20 cellular contexts compared by ENCODE assay signal in genomic region chr3:184372296-184372821, GRCh38. TPM values are rescaled to one million over a fixed set of nuclear protein-coding genes. Genes with fewer than 3 reads are reported as not detected.
"Had no signal": no experiment of that assay in that cellular context is flagged by ENCODE, and none has a peak within 500 bp of the region (broad histone marks: within the 10 kb centered on the region; RNA-seq: fewer than 3 reads in every experiment).

No MANE protein-coding gene starts in this region.

- H3K27ac ChIP-seq: foreskin keratinocyte, left lung, lower lobe of right lung, ovary, suprapubic skin, tibial artery had no signal

- H3K36me3 ChIP-seq: ovary had no signal

- H3K4me1 ChIP-seq: foreskin keratinocyte had no signal

- H3K4me3 ChIP-seq: esophagus muscularis mucosa, heart left ventricle, left lung, lower lobe of right lung, ovary, smooth muscle cell, suprapubic skin, tibial artery had no signal

- H3K9me3 Mint-ChIP-seq: activated naive CD4-positive, alpha-beta T cell treated with anti-CD3 and anti-CD28 coated beads, Interleukin-2, amount 50 U/mL, for 72 hours; activated T-cell treated with anti-CD3 and anti-CD28 coated beads, Interleukin-2, amount 50 U/mL, for 72 hours; central memory CD8-positive, alpha-beta T cell; natural killer cell treated with Interleukin-12 subunit alpha and Interleukin-12 subunit beta and Interleukin-15 and Interleukin-18, amount 100 ng/mL, for 72 hours had no signal

- H3K27ac Mint-ChIP-seq: activated CD4-positive, alpha-beta T cell treated with anti-CD3 and anti-CD28 coated beads for 36 hours; activated T-cell treated with anti-CD3 and anti-CD28 coated beads, Interleukin-2, amount 50 U/mL, for 72 hours; progenitor cell of endocrine pancreas had no signal

- H3K9me3 ChIP-seq: esophagus muscularis mucosa, heart left ventricle, left lung, lower lobe of right lung, ovary, suprapubic skin, tibial artery had no signal

- H3K4me3 Mint-ChIP-seq: activated CD4-positive, alpha-beta T cell treated with anti-CD3 and anti-CD28 coated beads for 36 hours; activated CD8-positive, alpha-beta T cell treated with anti-CD3 and anti-CD28 coated beads, Interleukin-2, amount 10 ng/mL, durations not matched to agents 7 days and 5 days; activated T-cell treated with anti-CD3 and anti-CD28 coated beads, Interleukin-2, amount 50 U/mL, for 72 hours; central memory CD8-positive, alpha-beta T cell; natural killer cell treated with Interleukin-12 subunit alpha and Interleukin-12 subunit beta and Interleukin-15 and Interleukin-18, amount 100 ng/mL, for 72 hours had no signal

RNA-seq across cellular contexts. Expression of gene THPO, which starts 5.6 kb away (rescaled TPM):
- total RNA-seq: activated CD4-positive, alpha-beta T cell treated with anti-CD3 and anti-CD28 coated beads for 36 hours; activated CD8-positive, alpha-beta T cell treated with anti-CD3 and anti-CD28 coated beads, Interleukin-2, amount 10 ng/mL, durations not matched to agents 7 days and 5 days; activated naive CD4-positive, alpha-beta T cell treated with anti-CD3 and anti-CD28 coated beads, Interleukin-2, amount 50 U/mL, for 72 hours; activated T-cell treated with anti-CD3 and anti-CD28 coated beads, Interleukin-2, amount 50 U/mL, for 72 hours; bronchial epithelial cell; dermis blood vessel endothelial cell; foreskin keratinocyte; mononuclear cell; natural killer cell treated with Interleukin-12 subunit alpha and Interleukin-12 subunit beta and Interleukin-15 and Interleukin-18, amount 100 ng/mL, for 72 hours; smooth muscle cell; T-helper 1 cell treated with Interleukin-12 subunit alpha and Interleukin-12 subunit beta and Interleukin-4 antibody, amounts not matched to agents 30 ng/mL and 1 ng/mL, for 36 hours had no signal

RNA-seq across cellular contexts. Expression of gene CHRD, which starts 7.5 kb away (rescaled TPM):
- total RNA-seq: activated CD8-positive, alpha-beta T cell treated with anti-CD3 and anti-CD28 coated beads, Interleukin-2, amount 10 ng/mL, durations not matched to agents 7 days and 5 days; bronchial epithelial cell; foreskin keratinocyte; natural killer cell treated with Interleukin-12 subunit alpha and Interleukin-12 subunit beta and Interleukin-15 and Interleukin-18, amount 100 ng/mL, for 72 hours; T-helper 1 cell treated with Interleukin-12 subunit alpha and Interleukin-12 subunit beta and Interleukin-4 antibody, amounts not matched to agents 30 ng/mL and 1 ng/mL, for 36 hours had no signal
